ENCODE assay signal across 9 cellular contexts in the genomic region with DNA sequence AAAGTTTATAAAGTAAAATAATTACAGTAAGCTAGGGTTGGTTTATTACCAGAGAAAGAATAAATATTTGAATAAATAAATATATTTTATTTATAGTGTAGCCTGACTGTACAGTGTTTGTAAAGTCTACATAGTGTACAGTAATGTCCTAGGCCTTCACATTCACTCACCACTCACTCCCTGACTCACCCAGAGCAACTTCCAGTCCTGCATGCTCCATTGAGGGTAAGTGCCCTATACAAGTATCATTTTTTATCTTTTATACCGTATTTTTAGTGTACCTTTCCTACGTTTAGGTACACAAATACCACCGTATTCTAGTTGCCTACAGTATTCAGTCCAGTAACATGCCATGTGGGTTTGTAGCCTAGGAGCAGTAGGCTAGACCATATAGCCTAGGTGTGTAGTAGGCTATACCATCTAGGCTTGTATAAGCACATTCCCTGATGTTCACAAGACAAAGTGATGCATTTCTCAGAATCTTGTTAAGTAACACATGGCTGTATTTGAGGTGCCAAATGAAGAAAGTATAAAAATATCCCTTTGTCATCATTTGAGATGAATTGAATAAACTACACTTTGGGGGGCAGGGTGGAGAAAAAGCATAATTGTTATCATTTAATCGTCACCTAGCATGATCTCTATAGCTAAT. TPM values are rescaled to one million over a fixed set of nuclear protein-coding genes. Genes with fewer than 3 reads are reported as not detected.
DNase-seq lines count a peak whose midpoint lies in the region; ATAC-seq and TF ChIP-seq lines count a peak whose summit lies in the region.
"Had no signal": no experiment of that assay in that cellular context is flagged by ENCODE, and none has a peak within 500 bp of the region (broad histone marks: within the 10 kb centered on the region; RNA-seq: fewer than 3 reads in every experiment).

No MANE protein-coding gene starts in this region.

- H2AFZ ChIP-seq in H9 (ENCODE audit: low read length): no peak overlapping the region

- H3K56ac ChIP-seq in H9 (ENCODE audit: insufficient read length, low read depth, low read length): no peak overlapping the region

- no peaks in the 10 kb centered on the region for H3K9me3 Mint-ChIP-seq in H9

- no peak overlapping the region for H2AK5ac ChIP-seq in H9 (ENCODE audit: insufficient read length, low read length)

- H3K4me2 ChIP-seq in H9 (ENCODE audit: insufficient read depth, insufficient read length, low read length): peak overlapping the region; percentile 39
- H3K4me2 ChIP-seq in skeletal muscle satellite cell (ENCODE audit: low read length): peak overlapping the region; percentile 86

- DNase-seq in H9 (no peak), foreskin fibroblast (peak in 1 of 2 donors; percentile 63), HuH-7 (ENCODE audit: low spot score) (no peak), NCI-H524 (lab: John Stamatoyannopoulos, UW) (no peak)

- H3K4me1 Mint-ChIP-seq in H9: no peaks in the 10 kb centered on the region; a peak in 1 of 4 replicates

- H3K4me1 ChIP-seq in H9 (ENCODE audit: insufficient read depth, low read length) (no peaks in the 10 kb centered on the region), skeletal muscle satellite cell (ENCODE audit: control insufficient read depth, insufficient read depth, low read length) (peaks cover 18% of the 10 kb centered on the region)
- H3K4me1 ChIP-seq: testis had no signal

- no peaks in the 10 kb centered on the region; the same call in none of the 2 replicates for H3K27me3 Mint-ChIP-seq in H9 (ENCODE audit: low read depth)

- no peak overlapping the region for H3K4ac ChIP-seq in H9 (ENCODE audit: low read depth, low read length)

- no peak overlapping the region for H3K18ac ChIP-seq in H9 (ENCODE audit: insufficient read length, low read depth, low read length)

- H3K36me3 Mint-ChIP-seq in H9 (ENCODE audit: insufficient read depth in 1 of 3, low read depth in 3 of 3): no peaks in the 10 kb centered on the region

- H4K8ac ChIP-seq in H9 (replicated peaks; ENCODE audit: insufficient read length, low read depth, low read length): no peak overlapping the region

- H3K79me2 ChIP-seq in H9 (ENCODE audit: insufficient read depth, low read length): no peaks in the 10 kb centered on the region

- ATAC-seq in SK-N-SH treated with all-trans-retinoic acid at 6 μM for 48 hours (peak; percentile 56), HG03025 (IDR thresholded peaks at IDR 0.05; ENCODE audit: low FRiP score, unreplicated experiment) (no peak), GM21717 (IDR thresholded peaks at IDR 0.05; ENCODE audit: unreplicated experiment) (no peak)

- H3K14ac ChIP-seq in H9 (ENCODE audit: insufficient read depth, low read length): no peak overlapping the region

- no peaks in the 10 kb centered on the region for H3K36me3 ChIP-seq in skeletal muscle satellite cell (ENCODE audit: insufficient read depth, low read length)

- no peak overlapping the region for H3K23ac ChIP-seq in H9 (ENCODE audit: insufficient read length, low read depth, low read length)

- no peak overlapping the region for H2BK120ac ChIP-seq in H9 (ENCODE audit: low read depth, low read length, poor library complexity, severe bottlenecking)

- TF ChIP-seq CTCF in H9 (conservative IDR thresholded peaks at IDR 0.05): no peak
- TF ChIP-seq CTCF in foreskin fibroblast (IDR thresholded peaks at IDR 0.05; ENCODE audit: low read depth, low read length): no peak

- H4K91ac ChIP-seq in H9 (ENCODE audit: insufficient read length, low read depth, low read length): no peak overlapping the region

- no peaks in the 10 kb centered on the region for H3K79me1 ChIP-seq in H9 (ENCODE audit: insufficient read depth, low read depth, low read length, poor library complexity, severe bottlenecking)

- no peak overlapping the region for H4K5ac ChIP-seq in H9 (ENCODE audit: insufficient read length, low read depth, low read length)

- no peak overlapping the region for H2BK12ac ChIP-seq in H9 (ENCODE audit: insufficient read length, low read depth, low read length)

- H3K27ac Mint-ChIP-seq in H9: no peak overlapping the region

- H3K27ac ChIP-seq in H9 (ENCODE audit: insufficient read length, low read depth, low read length): no peak overlapping the region
- H3K27ac ChIP-seq: testis had no signal

- no peak overlapping the region for H3K4me3 Mint-ChIP-seq in H9

- H3K9ac ChIP-seq in H9 (ENCODE audit: extremely low read depth, insufficient read length, low read length) (no peak overlapping the region), skeletal muscle satellite cell (ENCODE audit: low read depth, low read length) (peak overlapping the region; percentile 76)

- H3K9me3 ChIP-seq in H9 (ENCODE audit: control insufficient read depth, low read depth, low read length): no peaks in the 10 kb centered on the region
- H3K9me3 ChIP-seq in skeletal muscle satellite cell (replicated peaks; ENCODE audit: low read length): no peaks in the 10 kb centered on the region
- H3K9me3 ChIP-seq: testis had no signal

- H2BK5ac ChIP-seq in H9 (ENCODE audit: insufficient read length, low read length): no peak overlapping the region

- no peak overlapping the region for H2BK15ac ChIP-seq in H9 (ENCODE audit: low read depth, low read length)

- H3K23me2 ChIP-seq in H9 (ENCODE audit: insufficient read length, low read depth, low read length, poor library complexity, severe bottlenecking): no peaks in the 10 kb centered on the region

- H2BK20ac ChIP-seq in H9 (ENCODE audit: low read depth, low read length, poor library complexity, severe bottlenecking): no peak overlapping the region

- no peak overlapping the region for H3T11ph ChIP-seq in H9 (ENCODE audit: low read length)

- H3K27me3 ChIP-seq in H9 (ENCODE audit: insufficient read depth, low read length): no peaks in the 10 kb centered on the region
- peaks cover 9% of the 10 kb centered on the region for H3K27me3 ChIP-seq in skeletal muscle satellite cell (ENCODE audit: control insufficient read depth, insufficient read depth, low read length)
- H3K27me3 ChIP-seq: testis had no signal

- WGBS in H9 (ENCODE audit: extremely low coverage, insufficient read length, low lambda C conversion rate): no CpG with 5 or more reads among the region's 4 CpGs

- H3K4me3 ChIP-seq in foreskin fibroblast (ENCODE audit: low read depth in 1 of 2, low read length in 2 of 2) (peak overlapping the region; percentile 46 to 51), skeletal muscle satellite cell (ENCODE audit: low read length) (peak overlapping the region; percentile 70)

- H4K20me1 ChIP-seq in H9 (ENCODE audit: control insufficient read depth, insufficient read depth, insufficient read length): no peaks in the 10 kb centered on the region

TF ChIP-seq in SK-N-SH treated with all-trans-retinoic acid at 6 μM for 48 hours, 23 proteins besides CTCF, POLR2A, EP300 and RAD21:
- TF ChIP-seq, protein P1, sequence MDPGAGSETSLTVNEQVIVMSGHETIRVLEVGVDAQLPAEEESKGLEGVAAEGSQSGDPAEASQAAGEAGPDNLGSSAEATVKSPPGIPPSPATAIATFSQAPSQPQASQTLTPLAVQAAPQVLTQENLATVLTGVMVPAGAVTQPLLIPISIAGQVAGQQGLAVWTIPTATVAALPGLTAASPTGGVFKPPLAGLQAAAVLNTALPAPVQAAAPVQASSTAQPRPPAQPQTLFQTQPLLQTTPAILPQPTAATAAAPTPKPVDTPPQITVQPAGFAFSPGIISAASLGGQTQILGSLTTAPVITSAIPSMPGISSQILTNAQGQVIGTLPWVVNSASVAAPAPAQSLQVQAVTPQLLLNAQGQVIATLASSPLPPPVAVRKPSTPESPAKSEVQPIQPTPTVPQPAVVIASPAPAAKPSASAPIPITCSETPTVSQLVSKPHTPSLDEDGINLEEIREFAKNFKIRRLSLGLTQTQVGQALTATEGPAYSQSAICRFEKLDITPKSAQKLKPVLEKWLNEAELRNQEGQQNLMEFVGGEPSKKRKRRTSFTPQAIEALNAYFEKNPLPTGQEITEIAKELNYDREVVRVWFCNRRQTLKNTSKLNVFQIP (CRISPR knock-in tag; IDR thresholded peaks at IDR 0.05; ENCODE audit: borderline replicate concordance, low read depth): no peak
- no peak for TF ChIP-seq OSR1 (CRISPR knock-in tag; IDR thresholded peaks at IDR 0.05)
- no peak for TF ChIP-seq TOX (CRISPR knock-in tag; IDR thresholded peaks at IDR 0.05; ENCODE audit: borderline replicate concordance)
- TF ChIP-seq GLIS3 (CRISPR knock-in tag; IDR thresholded peaks at IDR 0.05): no peak
- no peak for TF ChIP-seq PPARA (CRISPR knock-in tag; IDR thresholded peaks at IDR 0.05; ENCODE audit: borderline replicate concordance)
- TF ChIP-seq CSDC2 (CRISPR knock-in tag; IDR thresholded peaks at IDR 0.05): no peak
- TF ChIP-seq ZC3H10 (CRISPR knock-in tag; IDR thresholded peaks at IDR 0.05): no peak
- no peak for TF ChIP-seq ZNF8 (CRISPR knock-in tag; IDR thresholded peaks at IDR 0.05)
- TF ChIP-seq, protein P2, sequence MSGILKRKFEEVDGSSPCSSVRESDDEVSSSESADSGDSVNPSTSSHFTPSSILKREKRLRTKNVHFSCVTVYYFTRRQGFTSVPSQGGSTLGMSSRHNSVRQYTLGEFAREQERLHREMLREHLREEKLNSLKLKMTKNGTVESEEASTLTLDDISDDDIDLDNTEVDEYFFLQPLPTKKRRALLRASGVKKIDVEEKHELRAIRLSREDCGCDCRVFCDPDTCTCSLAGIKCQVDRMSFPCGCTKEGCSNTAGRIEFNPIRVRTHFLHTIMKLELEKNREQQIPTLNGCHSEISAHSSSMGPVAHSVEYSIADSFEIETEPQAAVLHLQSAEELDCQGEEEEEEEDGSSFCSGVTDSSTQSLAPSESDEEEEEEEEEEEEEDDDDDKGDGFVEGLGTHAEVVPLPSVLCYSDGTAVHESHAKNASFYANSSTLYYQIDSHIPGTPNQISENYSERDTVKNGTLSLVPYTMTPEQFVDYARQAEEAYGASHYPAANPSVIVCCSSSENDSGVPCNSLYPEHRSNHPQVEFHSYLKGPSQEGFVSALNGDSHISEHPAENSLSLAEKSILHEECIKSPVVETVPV (CRISPR knock-in tag; IDR thresholded peaks at IDR 0.05): no peak
- TF ChIP-seq ZNF565 (CRISPR knock-in tag; conservative IDR thresholded peaks at IDR 0.05; ENCODE audit: low read depth): no peak
- TF ChIP-seq ARNTL (CRISPR knock-in tag; IDR thresholded peaks at IDR 0.05; ENCODE audit: borderline replicate concordance, low read depth): no peak
- no peak for TF ChIP-seq ZFP30 (CRISPR knock-in tag; IDR thresholded peaks at IDR 0.05)

RNA-seq across cellular contexts. Expression of a gene that starts 14.7 kb away (rescaled TPM):
- total RNA-seq in H9 (2021): 6.8 and 7.5 TPM in 2 replicates
- total RNA-seq in skeletal muscle satellite cell (2012; rRNA removed): 9.8 and 11.9 TPM in 2 replicates
